Comparison of ENCODE assay signal across 18 cellular contexts in genomic region chr22:43295173-43295572, GRCh38. TPM values are rescaled to one million over a fixed set of nuclear protein-coding genes. Genes with fewer than 3 reads are reported as not detected.
DNase-seq lines count a peak whose midpoint lies in the region; ATAC-seq and TF ChIP-seq lines count a peak whose summit lies in the region.
"Had no signal": no experiment of that assay in that cellular context is flagged by ENCODE, and none has a peak within 500 bp of the region (broad histone marks: within the 10 kb centered on the region; RNA-seq: fewer than 3 reads in every experiment).

No MANE protein-coding gene starts in this region.

- no peak overlapping the region for H2AFZ ChIP-seq in neuronal stem cell (ENCODE audit: low read length)
- H2AFZ ChIP-seq: GM23338 had no signal

- WGBS in gastroesophageal sphincter (ENCODE audit: low coverage in 1 of 2), 2 donors = 75 to 80% methylated on average over 1 to 3 of the region's 6 CpGs
- WGBS in neuronal stem cell (ENCODE audit: extremely low coverage in 2 of 2, insufficient read length in 2 of 2, insufficient replicate concordance in 1 of 2), 2 donors = no CpG with 5 or more reads among the region's 6 CpGs

- H3K4me2 ChIP-seq in neuronal stem cell (ENCODE audit: insufficient read depth, low read length, poor library complexity, severe bottlenecking) = no peak overlapping the region
- H3K4me2 ChIP-seq: GM23338 had no signal

- H3K4me3 ChIP-seq in gastroesophageal sphincter (no peak overlapping the region), neuronal stem cell (ENCODE audit: low read length in 2 of 2) (no peak overlapping the region), upper lobe of right lung (no peak overlapping the region)
- H3K4me3 ChIP-seq: GM23338, SJSA1 had no signal

- H3K27ac ChIP-seq in gastroesophageal sphincter = peak overlapping the region; percentile 31 to 89 (median 84)
- no peak overlapping the region for H3K27ac ChIP-seq in neuronal stem cell (replicated peaks; ENCODE audit: low read length)
- H3K27ac ChIP-seq in upper lobe of right lung = peak overlapping the region; percentile 79
- H3K27ac ChIP-seq: RWPE1, SJSA1 had no signal

- no peak overlapping the region for H2BK5ac ChIP-seq in neuronal stem cell (ENCODE audit: low read length)

- no peak overlapping the region for H2AK5ac ChIP-seq in neuronal stem cell (ENCODE audit: low read depth, low read length)

- ATAC-seq in gastroesophageal sphincter (no peak), upper lobe of right lung (peak; percentile 13), GM19397 (IDR thresholded peaks at IDR 0.05; ENCODE audit: unreplicated experiment) (no peak)

- H4K91ac ChIP-seq in neuronal stem cell (ENCODE audit: low read depth, low read length, poor library complexity) = no peak overlapping the region

- no peaks in the 10 kb centered on the region for H3K9me3 ChIP-seq in gastroesophageal sphincter
- H3K9me3 ChIP-seq in neuronal stem cell (replicated peaks in 1 of 2; ENCODE audit: control insufficient read depth in 2 of 2, insufficient read depth in 1 of 2, low read depth in 1 of 2, low read length in 2 of 2) = peaks cover 0 to 4% of the 10 kb centered on the region in 2 donors
- H3K9me3 ChIP-seq in upper lobe of right lung = no peaks in the 10 kb centered on the region
- H3K9me3 ChIP-seq: SJSA1 had no signal

- H3K4me1 ChIP-seq in gastroesophageal sphincter (peaks cover 17 to 99% (median 75%) of the 10 kb centered on the region in 3 donors), neuronal stem cell (ENCODE audit: control insufficient read depth in 2 of 2, insufficient read depth in 1 of 2, low read depth in 1 of 2, low read length in 2 of 2) (peaks cover 15 to 44% of the 10 kb centered on the region in 2 donors), upper lobe of right lung (peaks cover 49% of the 10 kb centered on the region)

- no peak for TF ChIP-seq EP300 in gastroesophageal sphincter (IDR thresholded peaks at IDR 0.05)

- H2BK12ac ChIP-seq in neuronal stem cell (ENCODE audit: low read length) = no peak overlapping the region

- peaks cover 15% of the 10 kb centered on the region for H3K79me1 ChIP-seq in neuronal stem cell (ENCODE audit: low read depth, low read length)

- peak overlapping the region; percentile 36 for H3K18ac ChIP-seq in neuronal stem cell (ENCODE audit: low read length)

- TF ChIP-seq CTCF in gastroesophageal sphincter (IDR thresholded peaks at IDR 0.05) = no peak
- TF ChIP-seq CTCF in upper lobe of right lung (IDR thresholded peaks at IDR 0.05) = no peak

- no peak for TF ChIP-seq POLR2A in gastroesophageal sphincter (IDR thresholded peaks at IDR 0.05)

- intact Hi-C loops in upper lobe of right lung (cut with DNase I) = no loop called here

- H3K27me3 ChIP-seq in gastroesophageal sphincter = no peaks in the 10 kb centered on the region
- H3K27me3 ChIP-seq in neuronal stem cell (ENCODE audit: control insufficient read depth in 3 of 3, insufficient read depth in 3 of 3, low read depth in 1 of 3, low read length in 3 of 3) = peaks cover 0 to 9% (median 0%) of the 10 kb centered on the region in 3 experiments
- no peaks in the 10 kb centered on the region for H3K27me3 ChIP-seq in upper lobe of right lung
- H3K27me3 ChIP-seq: SJSA1 had no signal

- H3K9ac ChIP-seq in neuronal stem cell (ENCODE audit: low read depth, low read length, poor library complexity) = no peak overlapping the region

- DNase-seq in UCSD-AML1 (lab: John Stamatoyannopoulos, UW; ENCODE audit: unreplicated experiment) (peak; percentile 35), neuronal stem cell (ENCODE audit: low spot score) (no peak), upper lobe of right lung (no peak), NCI-H2107 treated with DMSO at 0.1 percent for 48 hours (lab: John Stamatoyannopoulos, UW; ENCODE audit: unreplicated experiment) (no peak), AML-193 (lab: John Stamatoyannopoulos, UW) (no peak)
- DNase-seq: DND-41, KBM-7, MV-4-11, NCI-H1417 treated with DMSO at 0.1 percent for 48 hours, NCI-H1930, NCI-H2171 treated with DMSO at 0.1 percent for 48 hours, NCI-H748 treated with DMSO at 0.1 percent for 48 hours had no signal

- H4K8ac ChIP-seq in neuronal stem cell (ENCODE audit: low read depth, low read length) = no peak overlapping the region

- no peak overlapping the region for H3K23ac ChIP-seq in neuronal stem cell (ENCODE audit: low read depth, low read length, poor library complexity)

- H3K14ac ChIP-seq in neuronal stem cell (ENCODE audit: low read length) = no peak overlapping the region

- H3K36me3 ChIP-seq in gastroesophageal sphincter (no peaks in the 10 kb centered on the region), neuronal stem cell (replicated peaks in 1 of 2; ENCODE audit: control insufficient read depth in 2 of 2, insufficient read depth in 2 of 2, low read length in 2 of 2) (peaks cover 0 to 20% of the 10 kb centered on the region in 2 donors), upper lobe of right lung (no peaks in the 10 kb centered on the region)
- H3K36me3 ChIP-seq: SJSA1 had no signal

- no peak overlapping the region for H2BK120ac ChIP-seq in neuronal stem cell (ENCODE audit: low read depth, low read length)

- no peak overlapping the region for H3K4ac ChIP-seq in neuronal stem cell (ENCODE audit: low read length)

- H2BK15ac ChIP-seq in neuronal stem cell (ENCODE audit: low read length) = no peak overlapping the region

RNA-seq across cellular contexts. Expression of gene SCUBE1, which starts 48.0 kb away (rescaled TPM):
- total RNA-seq in gastroesophageal sphincter (100 to 1,000 TPM in 2 of 4 donors, 10 to 100 TPM in 2; 37.3 to 107 (median 75.9) TPM), upper lobe of right lung (36.0 TPM)
- polyA plus RNA-seq in neuronal stem cell (2013, experiment 1 of 2) = 51.2 TPM
- polyA plus RNA-seq in neuronal stem cell (2013, experiment 2 of 2) = 50.9 TPM
- total RNA-seq: SJSA1 had no signal
- polyA plus RNA-seq: BJ had no signal
